Comparison of ENCODE assay signal across 1 cellular context in genomic region chr17:44002141-44002848, GRCh38.
TF ChIP-seq lines count a peak whose summit lies in the region.

No MANE protein-coding gene starts in this region.

TF ChIP-seq in HepG2, 621 proteins besides CTCF, POLR2A, EP300 and RAD21 (continued from another document and continues in another):
- peak; percentile 82 for TF ChIP-seq ARID5B (CRISPR knock-in tag; IDR thresholded peaks at IDR 0.05)
- TF ChIP-seq ZNF569 (CRISPR knock-in tag; IDR thresholded peaks at IDR 0.05; ENCODE audit: borderline replicate concordance) = 0 out of 2 replicates have a peak, but pooled peaks have one; percentile 71
- TF ChIP-seq ZNF841 (CRISPR knock-in tag; IDR thresholded peaks at IDR 0.05; ENCODE audit: borderline replicate concordance) = no peak
- TF ChIP-seq RXRA (CRISPR knock-in tag; IDR thresholded peaks at IDR 0.05) = peak; percentile 76
- no peak; the same call in 1 of the 2 replicates for TF ChIP-seq ARNT2 (CRISPR knock-in tag; IDR thresholded peaks at IDR 0.05; ENCODE audit: low read depth)
- no peak for TF ChIP-seq ZNF484 (CRISPR knock-in tag; IDR thresholded peaks at IDR 0.05; ENCODE audit: borderline replicate concordance, low read depth)
- TF ChIP-seq REL (CRISPR knock-in tag; conservative IDR thresholded peaks at IDR 0.05) = no peak
- TF ChIP-seq NFE2 (CRISPR knock-in tag; IDR thresholded peaks at IDR 0.05) = no peak
- TF ChIP-seq AKAP8 (CRISPR knock-in tag; IDR thresholded peaks at IDR 0.05) = peak; percentile 56; the same call in 1 of the 2 replicates
- TF ChIP-seq, protein P1, sequence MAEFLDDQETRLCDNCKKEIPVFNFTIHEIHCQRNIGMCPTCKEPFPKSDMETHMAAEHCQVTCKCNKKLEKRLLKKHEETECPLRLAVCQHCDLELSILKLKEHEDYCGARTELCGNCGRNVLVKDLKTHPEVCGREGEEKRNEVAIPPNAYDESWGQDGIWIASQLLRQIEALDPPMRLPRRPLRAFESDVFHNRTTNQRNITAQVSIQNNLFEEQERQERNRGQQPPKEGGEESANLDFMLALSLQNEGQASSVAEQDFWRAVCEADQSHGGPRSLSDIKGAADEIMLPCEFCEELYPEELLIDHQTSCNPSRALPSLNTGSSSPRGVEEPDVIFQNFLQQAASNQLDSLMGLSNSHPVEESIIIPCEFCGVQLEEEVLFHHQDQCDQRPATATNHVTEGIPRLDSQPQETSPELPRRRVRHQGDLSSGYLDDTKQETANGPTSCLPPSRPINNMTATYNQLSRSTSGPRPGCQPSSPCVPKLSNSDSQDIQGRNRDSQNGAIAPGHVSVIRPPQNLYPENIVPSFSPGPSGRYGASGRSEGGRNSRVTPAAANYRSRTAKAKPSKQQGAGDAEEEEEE (CRISPR knock-in tag; IDR thresholded peaks at IDR 0.05; ENCODE audit: borderline replicate concordance) = no peak
- TF ChIP-seq ZNF614 (CRISPR knock-in tag; IDR thresholded peaks at IDR 0.05; ENCODE audit: borderline replicate concordance) = peak; percentile 98
- TF ChIP-seq ZBTB38 (CRISPR knock-in tag; IDR thresholded peaks at IDR 0.05) = no peak
- TF ChIP-seq, protein P2, sequence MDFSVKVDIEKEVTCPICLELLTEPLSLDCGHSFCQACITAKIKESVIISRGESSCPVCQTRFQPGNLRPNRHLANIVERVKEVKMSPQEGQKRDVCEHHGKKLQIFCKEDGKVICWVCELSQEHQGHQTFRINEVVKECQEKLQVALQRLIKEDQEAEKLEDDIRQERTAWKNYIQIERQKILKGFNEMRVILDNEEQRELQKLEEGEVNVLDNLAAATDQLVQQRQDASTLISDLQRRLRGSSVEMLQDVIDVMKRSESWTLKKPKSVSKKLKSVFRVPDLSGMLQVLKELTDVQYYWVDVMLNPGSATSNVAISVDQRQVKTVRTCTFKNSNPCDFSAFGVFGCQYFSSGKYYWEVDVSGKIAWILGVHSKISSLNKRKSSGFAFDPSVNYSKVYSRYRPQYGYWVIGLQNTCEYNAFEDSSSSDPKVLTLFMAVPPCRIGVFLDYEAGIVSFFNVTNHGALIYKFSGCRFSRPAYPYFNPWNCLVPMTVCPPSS (IDR thresholded peaks at IDR 0.05) = no peak
- no peak for TF ChIP-seq ZNF564 (CRISPR knock-in tag; IDR thresholded peaks at IDR 0.05)
- peak; percentile 96 for TF ChIP-seq ETV5 (CRISPR knock-in tag; IDR thresholded peaks at IDR 0.05; ENCODE audit: borderline replicate concordance)
- TF ChIP-seq RORA (CRISPR knock-in tag; IDR thresholded peaks at IDR 0.05) = no peak
- no peak for TF ChIP-seq KLF15 (CRISPR knock-in tag; IDR thresholded peaks at IDR 0.05; ENCODE audit: borderline replicate concordance)
- TF ChIP-seq ISX (CRISPR knock-in tag; conservative IDR thresholded peaks at IDR 0.05) = no peak
- no peak for TF ChIP-seq ZSCAN20 (CRISPR knock-in tag; IDR thresholded peaks at IDR 0.05; ENCODE audit: borderline replicate concordance)
- TF ChIP-seq RBFOX2 (IDR thresholded peaks at IDR 0.05; ENCODE audit: low read depth, low read length) = peak; percentile 35; the same call in 1 of the 2 replicates
- peak; percentile 97 for TF ChIP-seq SAP130 (CRISPR knock-in tag; IDR thresholded peaks at IDR 0.05; ENCODE audit: low read depth)
- peak; percentile 62; the same call in 1 of the 2 replicates for TF ChIP-seq NCOA2 (CRISPR knock-in tag; IDR thresholded peaks at IDR 0.05)
- TF ChIP-seq SIX4 (CRISPR knock-in tag; IDR thresholded peaks at IDR 0.05) = no peak
- no peak for TF ChIP-seq HDAC6 (IDR thresholded peaks at IDR 0.05; ENCODE audit: low read depth, low read length)
- no peak for TF ChIP-seq ZNF766 (CRISPR knock-in tag; IDR thresholded peaks at IDR 0.05; ENCODE audit: borderline replicate concordance)
- no peak for TF ChIP-seq BRD4 (CRISPR knock-in tag; IDR thresholded peaks at IDR 0.05)
- TF ChIP-seq TCF7L2 (IDR thresholded peaks at IDR 0.05; ENCODE audit: low read depth, low read length) = no peak
- peak; percentile 79; the same call in 1 of the 2 replicates for TF ChIP-seq FOXC1 (CRISPR knock-in tag; IDR thresholded peaks at IDR 0.05; ENCODE audit: borderline replicate concordance)
- TF ChIP-seq GATAD2A (CRISPR knock-in tag; IDR thresholded peaks at IDR 0.05) = peak; percentile 96
- TF ChIP-seq CREM (IDR thresholded peaks at IDR 0.05) = no peak
- TF ChIP-seq CREM (CRISPR knock-in tag; IDR thresholded peaks at IDR 0.05) = no peak
- no peak for TF ChIP-seq ZNF496 (CRISPR knock-in tag; IDR thresholded peaks at IDR 0.05; ENCODE audit: insufficient replicate concordance)
- TF ChIP-seq FOXA1 (IDR thresholded peaks at IDR 0.05) = no peak
- peak; percentile 47; the same call in 1 of the 2 replicates for TF ChIP-seq FOXA1 (CRISPR knock-in tag; IDR thresholded peaks at IDR 0.05)
- peak; percentile 89 for TF ChIP-seq SMAD3 (CRISPR knock-in tag; IDR thresholded peaks at IDR 0.05)
- TF ChIP-seq ZNF768 (CRISPR knock-in tag; IDR thresholded peaks at IDR 0.05) = no peak
- TF ChIP-seq NFKBIZ (CRISPR knock-in tag; IDR thresholded peaks at IDR 0.05) = no peak
- TF ChIP-seq ZNF329 (CRISPR knock-in tag; IDR thresholded peaks at IDR 0.05; ENCODE audit: low read depth) = no peak; the same call in 1 of the 2 replicates
- TF ChIP-seq JARID2 (CRISPR knock-in tag; IDR thresholded peaks at IDR 0.05; ENCODE audit: insufficient replicate concordance) = no peak
- TF ChIP-seq, protein P3, sequence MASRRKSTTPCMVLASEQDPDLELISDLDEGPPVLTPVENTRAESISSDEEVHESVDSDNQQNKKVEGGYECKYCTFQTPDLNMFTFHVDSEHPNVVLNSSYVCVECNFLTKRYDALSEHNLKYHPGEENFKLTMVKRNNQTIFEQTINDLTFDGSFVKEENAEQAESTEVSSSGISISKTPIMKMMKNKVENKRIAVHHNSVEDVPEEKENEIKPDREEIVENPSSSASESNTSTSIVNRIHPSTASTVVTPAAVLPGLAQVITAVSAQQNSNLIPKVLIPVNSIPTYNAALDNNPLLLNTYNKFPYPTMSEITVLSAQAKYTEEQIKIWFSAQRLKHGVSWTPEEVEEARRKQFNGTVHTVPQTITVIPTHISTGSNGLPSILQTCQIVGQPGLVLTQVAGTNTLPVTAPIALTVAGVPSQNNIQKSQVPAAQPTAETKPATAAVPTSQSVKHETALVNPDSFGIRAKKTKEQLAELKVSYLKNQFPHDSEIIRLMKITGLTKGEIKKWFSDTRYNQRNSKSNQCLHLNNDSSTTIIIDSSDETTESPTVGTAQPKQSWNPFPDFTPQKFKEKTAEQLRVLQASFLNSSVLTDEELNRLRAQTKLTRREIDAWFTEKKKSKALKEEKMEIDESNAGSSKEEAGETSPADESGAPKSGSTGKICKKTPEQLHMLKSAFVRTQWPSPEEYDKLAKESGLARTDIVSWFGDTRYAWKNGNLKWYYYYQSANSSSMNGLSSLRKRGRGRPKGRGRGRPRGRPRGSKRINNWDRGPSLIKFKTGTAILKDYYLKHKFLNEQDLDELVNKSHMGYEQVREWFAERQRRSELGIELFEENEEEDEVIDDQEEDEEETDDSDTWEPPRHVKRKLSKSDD (CRISPR knock-in tag; IDR thresholded peaks at IDR 0.05; ENCODE audit: low read depth) = no peak
- TF ChIP-seq ZNF234 (CRISPR knock-in tag; conservative IDR thresholded peaks at IDR 0.05) = no peak
- no peak for TF ChIP-seq HCFC1 (IDR thresholded peaks at IDR 0.05; ENCODE audit: low read depth, low read length)
- TF ChIP-seq ZMYM3 (CRISPR knock-in tag; IDR thresholded peaks at IDR 0.05) = peak; percentile 99
- TF ChIP-seq, protein P4, sequence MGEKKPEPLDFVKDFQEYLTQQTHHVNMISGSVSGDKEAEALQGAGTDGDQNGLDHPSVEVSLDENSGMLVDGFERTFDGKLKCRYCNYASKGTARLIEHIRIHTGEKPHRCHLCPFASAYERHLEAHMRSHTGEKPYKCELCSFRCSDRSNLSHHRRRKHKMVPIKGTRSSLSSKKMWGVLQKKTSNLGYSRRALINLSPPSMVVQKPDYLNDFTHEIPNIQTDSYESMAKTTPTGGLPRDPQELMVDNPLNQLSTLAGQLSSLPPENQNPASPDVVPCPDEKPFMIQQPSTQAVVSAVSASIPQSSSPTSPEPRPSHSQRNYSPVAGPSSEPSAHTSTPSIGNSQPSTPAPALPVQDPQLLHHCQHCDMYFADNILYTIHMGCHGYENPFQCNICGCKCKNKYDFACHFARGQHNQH (CRISPR knock-in tag; IDR thresholded peaks at IDR 0.05) = no peak; the same call in 1 of the 2 replicates
- TF ChIP-seq, protein P5, sequence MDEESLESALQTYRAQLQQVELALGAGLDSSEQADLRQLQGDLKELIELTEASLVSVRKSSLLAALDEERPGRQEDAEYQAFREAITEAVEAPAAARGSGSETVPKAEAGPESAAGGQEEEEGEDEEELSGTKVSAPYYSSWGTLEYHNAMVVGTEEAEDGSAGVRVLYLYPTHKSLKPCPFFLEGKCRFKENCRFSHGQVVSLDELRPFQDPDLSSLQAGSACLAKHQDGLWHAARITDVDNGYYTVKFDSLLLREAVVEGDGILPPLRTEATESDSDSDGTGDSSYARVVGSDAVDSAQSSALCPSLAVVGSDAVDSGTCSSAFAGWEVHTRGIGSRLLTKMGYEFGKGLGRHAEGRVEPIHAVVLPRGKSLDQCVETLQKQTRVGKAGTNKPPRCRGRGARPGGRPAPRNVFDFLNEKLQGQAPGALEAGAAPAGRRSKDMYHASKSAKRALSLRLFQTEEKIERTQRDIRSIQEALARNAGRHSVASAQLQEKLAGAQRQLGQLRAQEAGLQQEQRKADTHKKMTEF (CRISPR knock-in tag; IDR thresholded peaks at IDR 0.05) = peak; percentile 67
- peak; percentile 74; the same call in 1 of the 2 replicates for TF ChIP-seq ZMYM2 (CRISPR knock-in tag; IDR thresholded peaks at IDR 0.05)
- TF ChIP-seq PTBP1 (IDR thresholded peaks at IDR 0.05; ENCODE audit: low read depth, low read length, poor library complexity, severe bottlenecking) = no peak
- TF ChIP-seq MTF2 (CRISPR knock-in tag; IDR thresholded peaks at IDR 0.05; ENCODE audit: borderline replicate concordance) = no peak
- TF ChIP-seq ESRRA (CRISPR knock-in tag; IDR thresholded peaks at IDR 0.05; ENCODE audit: low read depth) = peak; percentile 76; the same call in 1 of the 2 replicates
- TF ChIP-seq ZNF337 (CRISPR knock-in tag; IDR thresholded peaks at IDR 0.05; ENCODE audit: borderline replicate concordance, low read depth) = no peak
- no peak for TF ChIP-seq PRPF4 (IDR thresholded peaks at IDR 0.05; ENCODE audit: low read depth, low read length, poor library complexity, severe bottlenecking)
- no peak for TF ChIP-seq NCOR1 (IDR thresholded peaks at IDR 0.05; ENCODE audit: borderline replicate concordance, low read length)
- no peak for TF ChIP-seq BCL3 (CRISPR knock-in tag; IDR thresholded peaks at IDR 0.05)
- no peak for TF ChIP-seq ZNF225 (CRISPR knock-in tag; IDR thresholded peaks at IDR 0.05)
- no peak; the same call in 1 of the 2 replicates for TF ChIP-seq ZNF331 (CRISPR knock-in tag; IDR thresholded peaks at IDR 0.05)
- TF ChIP-seq ZNF138 (CRISPR knock-in tag; IDR thresholded peaks at IDR 0.05; ENCODE audit: low read depth) = no peak
- no peak for TF ChIP-seq IKZF1 (IDR thresholded peaks at IDR 0.05)
